10 cellular contexts compared by ENCODE assay signal in the genomic region with DNA sequence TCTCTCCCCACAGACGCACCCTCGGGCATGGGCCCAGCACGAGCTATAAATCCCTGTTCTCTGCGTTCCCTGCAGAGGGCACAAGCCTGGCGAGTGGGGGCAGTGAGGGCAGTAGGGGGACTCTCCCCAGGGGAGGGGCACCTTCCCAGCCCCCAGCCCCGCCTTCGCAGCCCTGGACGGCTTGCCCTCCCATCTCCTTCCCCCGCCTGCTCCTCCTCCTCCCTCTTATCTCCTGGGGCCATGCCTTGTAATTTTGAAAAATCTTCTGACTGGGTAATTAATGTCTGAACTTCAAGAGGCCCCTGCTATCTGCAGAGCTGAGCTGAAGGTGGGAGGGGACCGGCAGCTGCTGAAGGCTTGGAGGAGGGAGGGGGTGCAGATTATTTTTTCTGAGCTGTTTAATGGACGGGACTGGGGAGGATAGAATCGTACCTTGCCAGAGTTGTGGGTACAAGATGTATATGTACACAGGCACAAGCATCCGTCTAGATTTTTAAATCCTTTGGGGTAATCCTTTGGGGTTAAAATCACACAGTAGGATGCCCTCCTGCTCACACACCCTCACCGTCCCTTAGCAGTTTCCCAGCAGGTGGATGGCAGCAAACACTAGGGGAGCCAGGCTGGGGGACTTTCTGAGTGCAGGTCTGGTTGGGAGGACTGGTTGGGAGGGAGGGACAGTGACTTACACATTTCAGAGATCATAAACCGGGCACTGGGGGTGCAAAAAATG.
DNase-seq lines count a peak whose midpoint lies in the region; TF ChIP-seq lines count a peak whose summit lies in the region.
"Had no signal": no experiment of that assay in that cellular context is flagged by ENCODE, and none has a peak within 500 bp of the region (broad histone marks: within the 10 kb centered on the region; RNA-seq: fewer than 3 reads in every experiment).

No MANE protein-coding gene starts in this region.

- H3K27ac ChIP-seq in WERI-Rb-1 (no peak overlapping the region; the same call in 1 of the 2 replicates), tibial artery (peak overlapping the region; percentile 85 to 89)
- H3K27ac ChIP-seq: epithelial cell of prostate had no signal

- CTCF ChIA-PET in activated CD4-positive, alpha-beta memory T cell treated with anti-CD3 and anti-CD28 coated beads, Interleukin-2, amount 10 ng/mL, durations not matched to agents 7 days and 5 days (lab: Charles Lee), result interaction anchor here (1.0 kb wide), 1 partner anchor 20 kb away, joined by 4 read pairs; no protein-coding TSS in a partner anchor
- CTCF ChIA-PET in activated CD4-positive, alpha-beta memory T cell treated with anti-CD3 and anti-CD28 coated beads for 36 hours (lab: Charles Lee), result interaction anchor here (1.8 kb wide), 1 partner anchor 52 kb away, joined by 4 read pairs; no protein-coding TSS in a partner anchor

- H3K27me3 ChIP-seq in WERI-Rb-1 (ENCODE audit: insufficient read depth, low read depth, severe bottlenecking) (no peaks in the 10 kb centered on the region), tibial artery (no peaks in the 10 kb centered on the region)

- H3K4me1 ChIP-seq in tibial artery, result peaks cover 11 to 96% (median 74%) of the 10 kb centered on the region in 4 donors

- peaks cover 51% of the 10 kb centered on the region for H3K36me3 Mint-ChIP-seq in activated CD4-positive, alpha-beta memory T cell treated with anti-CD3 and anti-CD28 coated beads, Interleukin-2, amount 10 ng/mL, durations not matched to agents 7 days and 5 days (ENCODE audit: low read depth)
- no peaks in the 10 kb centered on the region for H3K36me3 Mint-ChIP-seq in activated CD4-positive, alpha-beta memory T cell treated with anti-CD3 and anti-CD28 coated beads for 36 hours

- no peaks in the 10 kb centered on the region for H3K9me3 ChIP-seq in WERI-Rb-1 (ENCODE audit: severe bottlenecking)
- no peaks in the 10 kb centered on the region for H3K9me3 ChIP-seq in tibial artery

- H3K36me3 ChIP-seq in WERI-Rb-1 (no peaks in the 10 kb centered on the region), tibial artery (no peaks in the 10 kb centered on the region)

- intact Hi-C loops in activated CD4-positive, alpha-beta memory T cell treated with anti-CD3 and anti-CD28 coated beads for 36 hours (cut with micrococcal nuclease), result no loop called here
- intact Hi-C loops in tibial artery (cut with DNase I; ENCODE audit: low total_unique reads), result no loop called here

- H3K4me3 ChIP-seq in WERI-Rb-1 (ENCODE audit: low read depth, low read length) (no peak overlapping the region), tibial artery (peak overlapping the region in 1 of 2 donors; percentile 32)

- H3K4me1 Mint-ChIP-seq in activated CD4-positive, alpha-beta memory T cell treated with anti-CD3 and anti-CD28 coated beads, Interleukin-2, amount 10 ng/mL, durations not matched to agents 7 days and 5 days, result peaks cover 47% of the 10 kb centered on the region
- H3K4me1 Mint-ChIP-seq in activated CD4-positive, alpha-beta memory T cell treated with anti-CD3 and anti-CD28 coated beads for 36 hours (ENCODE audit: low read depth), result peaks cover 35% of the 10 kb centered on the region

- POLR2A ChIA-PET in activated CD4-positive, alpha-beta memory T cell treated with anti-CD3 and anti-CD28 coated beads, Interleukin-2, amount 10 ng/mL, durations not matched to agents 7 days and 5 days (lab: Charles Lee), result interaction anchor here (1.6 to 2.3 kb wide), 2 partner anchors 9 to 15 kb away, joined by 6 to 13 read pairs; no protein-coding TSS in a partner anchor
- POLR2A ChIA-PET in activated CD4-positive, alpha-beta memory T cell treated with anti-CD3 and anti-CD28 coated beads for 36 hours (lab: Charles Lee), result no interaction called here

- H3K9me3 Mint-ChIP-seq in activated CD4-positive, alpha-beta memory T cell treated with anti-CD3 and anti-CD28 coated beads, Interleukin-2, amount 10 ng/mL, durations not matched to agents 7 days and 5 days, result no peaks in the 10 kb centered on the region
- no peaks in the 10 kb centered on the region for H3K9me3 Mint-ChIP-seq in activated CD4-positive, alpha-beta memory T cell treated with anti-CD3 and anti-CD28 coated beads for 36 hours
- H3K9me3 Mint-ChIP-seq: stimulated activated effector memory CD8-positive, alpha-beta T cell treated with anti-CD3 and anti-CD28 coated beads, Interleukin-12 subunit alpha, Interleukin-12 subunit beta, amount 100 ng/mL, for 72 hours had no signal

- peak; percentile 11 for DNase-seq in activated CD4-positive, alpha-beta memory T cell treated with anti-CD3 and anti-CD28 coated beads, Interleukin-2, amount 10 ng/mL, durations not matched to agents 7 days and 5 days
- DNase-seq in activated CD4-positive, alpha-beta memory T cell treated with anti-CD3 and anti-CD28 coated beads for 36 hours, result no peak
- DNase-seq in WERI-Rb-1 (peak; percentile 71), left kidney (ENCODE audit: low read depth, low spot score) (peak; percentile 87), tibial artery (peak; percentile 21 to 72), H4 (ENCODE audit: low spot score) (no peak), mucosa of gallbladder (ENCODE audit: low spot score) (no peak), SHP77 treated with DMSO at 0.1 percent for 48 hours (lab: John Stamatoyannopoulos, UW) (no peak)

- 0 out of 2 replicates have a peak, but pooled peaks have one; percentile 5 for TF ChIP-seq CTCF in WERI-Rb-1 (IDR thresholded peaks at IDR 0.05; ENCODE audit: low read depth, low read length)
- TF ChIP-seq CTCF in tibial artery (IDR thresholded peaks at IDR 0.05), result peak in 1 of 2 experiments; percentile 1

- H3K4me3 Mint-ChIP-seq in activated CD4-positive, alpha-beta memory T cell treated with anti-CD3 and anti-CD28 coated beads, Interleukin-2, amount 10 ng/mL, durations not matched to agents 7 days and 5 days, result no peak overlapping the region
- H3K4me3 Mint-ChIP-seq in activated CD4-positive, alpha-beta memory T cell treated with anti-CD3 and anti-CD28 coated beads for 36 hours, result no peak overlapping the region

- H3K27ac Mint-ChIP-seq in activated CD4-positive, alpha-beta memory T cell treated with anti-CD3 and anti-CD28 coated beads, Interleukin-2, amount 10 ng/mL, durations not matched to agents 7 days and 5 days, result no peak overlapping the region
- no peak overlapping the region for H3K27ac Mint-ChIP-seq in activated CD4-positive, alpha-beta memory T cell treated with anti-CD3 and anti-CD28 coated beads for 36 hours

- H3K27me3 Mint-ChIP-seq in activated CD4-positive, alpha-beta memory T cell treated with anti-CD3 and anti-CD28 coated beads, Interleukin-2, amount 10 ng/mL, durations not matched to agents 7 days and 5 days, result no peaks in the 10 kb centered on the region
- H3K27me3 Mint-ChIP-seq in activated CD4-positive, alpha-beta memory T cell treated with anti-CD3 and anti-CD28 coated beads for 36 hours, result no peaks in the 10 kb centered on the region

Comparison
In these comparisons a context has a peak if more than half of its experiments do, and no peak if none do; other contexts are left out.
1. DNase-seq: peak in activated CD4-positive, alpha-beta memory T cell treated with anti-CD3 and anti-CD28 coated beads, Interleukin-2, amount 10 ng/mL, durations not matched to agents 7 days and 5 days (single experiment), WERI-Rb-1 (single experiment), left kidney (single experiment) and tibial artery (2 of 2); none in activated CD4-positive, alpha-beta memory T cell treated with anti-CD3 and anti-CD28 coated beads for 36 hours (single experiment), H4 (single experiment), mucosa of gallbladder (single experiment) and SHP77 treated with DMSO at 0.1 percent for 48 hours (single experiment).